ENCODE assay signal across 16 cellular contexts in the genomic region with DNA sequence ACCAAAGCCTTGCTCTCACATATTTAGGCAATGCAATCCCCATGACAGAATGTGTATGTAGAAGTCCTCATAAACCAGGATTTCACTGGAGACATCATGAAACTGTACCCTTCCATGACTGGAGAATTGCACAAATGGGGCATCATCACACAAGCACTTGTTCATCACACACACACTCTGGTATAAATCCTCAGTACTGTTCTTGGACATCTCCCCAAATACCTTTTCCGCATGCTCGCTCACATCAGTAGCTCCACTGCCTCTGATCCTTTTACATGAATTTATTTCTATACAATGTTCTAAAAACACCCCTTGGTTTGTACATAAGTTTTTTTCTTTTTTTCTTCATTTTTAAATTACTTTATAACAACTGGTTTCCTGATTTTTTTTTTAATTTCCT. TPM values are rescaled to one million over a fixed set of nuclear protein-coding genes. Genes with fewer than 3 reads are reported as not detected.
DNase-seq lines count a peak whose midpoint lies in the region; ATAC-seq, FAIRE-seq and TF ChIP-seq lines count a peak whose summit lies in the region.
"Had no signal": no experiment of that assay in that cellular context is flagged by ENCODE, and none has a peak within 500 bp of the region (broad histone marks: within the 10 kb centered on the region; RNA-seq: fewer than 3 reads in every experiment).

No MANE protein-coding gene starts in this region.

- no peak for ATAC-seq in stimulated activated memory B cell treated with anti-CD40 and anti-IgM and Interleukin-4, amounts not matched to agents 10 μg/mL and 1 μg/mL and 100 μg/mL, for 72 hours
- ATAC-seq in GM21526 (IDR thresholded peaks at IDR 0.05; ENCODE audit: low FRiP score, unreplicated experiment) (no peak), GM18868 (IDR thresholded peaks at IDR 0.05; ENCODE audit: unreplicated experiment) (no peak), HG03139 (IDR thresholded peaks at IDR 0.05; ENCODE audit: unreplicated experiment) (no peak)
- no peak for ATAC-seq in stimulated activated naive CD8-positive, alpha-beta T cell treated with anti-CD3 and anti-CD28 coated beads, Interleukin-15, amount 100 ng/mL, for 72 hours

- peaks cover 23% of the 10 kb centered on the region for H3K4me1 Mint-ChIP-seq in stimulated activated memory B cell treated with anti-CD40 and anti-IgM and Interleukin-4, amounts not matched to agents 10 μg/mL and 1 μg/mL and 100 μg/mL, for 72 hours
- H3K4me1 Mint-ChIP-seq in stimulated activated naive CD8-positive, alpha-beta T cell treated with anti-CD3 and anti-CD28 coated beads, Interleukin-15, amount 100 ng/mL, for 72 hours = peaks cover 27% of the 10 kb centered on the region

- no peaks in the 10 kb centered on the region for H3K27me3 Mint-ChIP-seq in stimulated activated memory B cell treated with anti-CD40 and anti-IgM and Interleukin-4, amounts not matched to agents 10 μg/mL and 1 μg/mL and 100 μg/mL, for 72 hours
- no peaks in the 10 kb centered on the region for H3K27me3 Mint-ChIP-seq in stimulated activated naive CD8-positive, alpha-beta T cell treated with anti-CD3 and anti-CD28 coated beads, Interleukin-15, amount 100 ng/mL, for 72 hours
- H3K27me3 Mint-ChIP-seq: CD8-positive, alpha-beta memory T cell had no signal

- H3K36me3 Mint-ChIP-seq in stimulated activated memory B cell treated with anti-CD40 and anti-IgM and Interleukin-4, amounts not matched to agents 10 μg/mL and 1 μg/mL and 100 μg/mL, for 72 hours = peaks cover 43% of the 10 kb centered on the region

- DNase-seq in GM12892 (ENCODE audit: insufficient read length) = no peak
- peak; percentile 84 for DNase-seq in astrocyte of the hippocampus (ENCODE audit: low read depth, low spot score)
- peak; percentile 23 for DNase-seq in iris pigment epithelial cell (ENCODE audit: low read depth)
- no peak for DNase-seq in stimulated activated naive CD8-positive, alpha-beta T cell treated with anti-CD3 and anti-CD28 coated beads, Interleukin-15, amount 100 ng/mL, for 72 hours
- DNase-seq: Calu3; CD8-positive, alpha-beta memory T cell; DMS 273 treated with DMSO at 0.1 percent for 48 hours; GOT3; H9 had no signal

- no peak for FAIRE-seq in GM12892 (lab: Jason Lieb, UNC)
- FAIRE-seq: A204.1 had no signal

- no peak overlapping the region for H3K4me3 Mint-ChIP-seq in stimulated activated memory B cell treated with anti-CD40 and anti-IgM and Interleukin-4, amounts not matched to agents 10 μg/mL and 1 μg/mL and 100 μg/mL, for 72 hours
- H3K4me3 Mint-ChIP-seq in stimulated activated naive CD8-positive, alpha-beta T cell treated with anti-CD3 and anti-CD28 coated beads, Interleukin-15, amount 100 ng/mL, for 72 hours = no peak overlapping the region
- H3K4me3 Mint-ChIP-seq: CD14-positive monocyte; CD8-positive, alpha-beta memory T cell; H9 had no signal

- no peaks in the 10 kb centered on the region for H3K9me3 Mint-ChIP-seq in stimulated activated memory B cell treated with anti-CD40 and anti-IgM and Interleukin-4, amounts not matched to agents 10 μg/mL and 1 μg/mL and 100 μg/mL, for 72 hours
- no peaks in the 10 kb centered on the region for H3K9me3 Mint-ChIP-seq in stimulated activated naive CD8-positive, alpha-beta T cell treated with anti-CD3 and anti-CD28 coated beads, Interleukin-15, amount 100 ng/mL, for 72 hours
- H3K9me3 Mint-ChIP-seq: CD14-positive monocyte; CD8-positive, alpha-beta memory T cell; H9 had no signal

- peak; percentile 39; the same call in 1 of the 2 replicates for TF ChIP-seq POLR2A in GM12892 (IDR thresholded peaks at IDR 0.05; ENCODE audit: low read depth, low read length)

- H3K27ac Mint-ChIP-seq in stimulated activated memory B cell treated with anti-CD40 and anti-IgM and Interleukin-4, amounts not matched to agents 10 μg/mL and 1 μg/mL and 100 μg/mL, for 72 hours = peak overlapping the region; percentile 32
- H3K27ac Mint-ChIP-seq in stimulated activated naive CD8-positive, alpha-beta T cell treated with anti-CD3 and anti-CD28 coated beads, Interleukin-15, amount 100 ng/mL, for 72 hours = no peak overlapping the region
- H3K27ac Mint-ChIP-seq: H9 had no signal

RNA-seq across cellular contexts. Expression of a gene that starts 3.3 kb away (rescaled TPM):
- 36.2 TPM for polyA plus RNA-seq in GM12892 (2012; ENCODE audit: missing spikeins)

RNA-seq across cellular contexts. Expression of a gene that starts 19.0 kb away (rescaled TPM):
- 2.1 TPM for polyA plus RNA-seq in GM12892 (2012; ENCODE audit: missing spikeins)
- polyA plus RNA-seq: CD8-positive, alpha-beta memory T cell had no signal

RNA-seq across cellular contexts. Expression of a gene that starts 23.0 kb away (rescaled TPM):
- 34.4 TPM for polyA plus RNA-seq in GM12892 (2012; ENCODE audit: missing spikeins)

RNA-seq across cellular contexts. Expression of a gene that starts 30.5 kb away (rescaled TPM):
- polyA plus RNA-seq in GM12892 (2012; ENCODE audit: missing spikeins) = 1.7 TPM
- polyA plus RNA-seq: AG04450 had no signal

RNA-seq across cellular contexts. Expression of a gene that starts 34.4 kb away (rescaled TPM):
- 0.30 TPM for polyA plus RNA-seq in GM12892 (2012; ENCODE audit: missing spikeins)
- polyA plus RNA-seq: CD14-positive monocyte had no signal

Comparison
In these comparisons a context has a peak if more than half of its experiments do, and no peak if none do; other contexts are left out.
1. DNase-seq: peak in astrocyte of the hippocampus (single experiment) and iris pigment epithelial cell (single experiment); none in GM12892 (single experiment) and stimulated activated naive CD8-positive, alpha-beta T cell treated with anti-CD3 and anti-CD28 coated beads, Interleukin-15, amount 100 ng/mL, for 72 hours (0 of 2).